Comparison of ENCODE assay signal across 17 cellular contexts in the genomic region with DNA sequence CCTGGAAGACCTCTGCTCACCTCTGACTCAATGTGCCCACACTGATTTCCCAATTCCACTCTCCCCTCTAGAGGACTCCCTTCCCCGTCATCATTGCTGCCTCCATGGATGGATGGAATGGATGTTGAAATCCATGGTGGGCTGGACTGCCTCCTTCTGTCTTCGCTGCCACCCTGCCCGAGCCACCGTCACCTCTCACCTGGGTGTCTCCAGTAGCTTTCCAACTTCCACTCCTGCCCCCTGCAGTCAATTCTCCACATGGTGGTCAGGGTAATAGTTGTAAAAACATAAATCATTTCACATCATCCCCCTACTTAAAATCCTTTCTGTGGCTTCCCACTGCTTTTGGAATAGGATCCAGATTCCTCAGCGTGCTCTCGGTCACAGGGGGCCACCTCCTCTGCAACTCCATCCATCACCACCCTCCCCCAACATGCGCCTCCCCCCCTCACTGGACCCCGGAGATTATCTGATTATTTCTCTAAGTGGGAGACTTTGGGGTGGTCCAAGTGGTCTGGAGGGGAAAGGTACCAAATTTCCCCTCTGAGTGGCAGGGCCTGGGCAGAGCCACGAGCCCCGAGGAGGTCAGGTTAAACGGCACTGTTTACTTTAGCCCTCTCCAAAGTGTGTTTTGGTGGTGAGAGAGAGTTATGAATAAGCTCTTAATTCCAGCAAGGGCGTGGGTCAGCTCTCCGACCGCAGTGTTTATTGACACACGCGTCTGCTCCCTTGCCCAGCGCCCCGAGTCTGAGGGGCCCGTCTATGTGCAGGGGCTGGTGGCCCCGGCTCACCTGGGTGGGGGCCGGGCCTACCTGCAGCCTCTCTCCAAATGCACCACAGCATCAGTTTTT.
DNase-seq lines count a peak whose midpoint lies in the region; ATAC-seq and TF ChIP-seq lines count a peak whose summit lies in the region.
"Had no signal": no experiment of that assay in that cellular context is flagged by ENCODE, and none has a peak within 500 bp of the region (broad histone marks: within the 10 kb centered on the region; RNA-seq: fewer than 3 reads in every experiment).

No MANE protein-coding gene starts in this region.

- H3K4me1 ChIP-seq in HEK293 (ENCODE audit: control insufficient read depth, insufficient read depth, low read length) = peaks cover 2% of the 10 kb centered on the region; the same call in 1 of the 2 replicates
- H3K4me1 ChIP-seq: breast epithelium, prostate gland had no signal

- H3K9me3 ChIP-seq in HEK293 (ENCODE audit: control insufficient read depth, insufficient read depth, low read depth, low read length) = no peaks in the 10 kb centered on the region
- H3K9me3 ChIP-seq: prostate gland, thyroid gland had no signal

- DNase-seq in amniotic stem cell (lab: John Stamatoyannopoulos, UW) (peak; percentile 41), left colon (no peak), stromal cell of bone marrow (ENCODE audit: low read depth) (peak; percentile 25), omental fat pad (ENCODE audit: low spot score) (no peak), NCI-H1694 treated with DMSO at 0.1 percent for 48 hours (lab: John Stamatoyannopoulos, UW) (no peak)
- DNase-seq in activated effector memory CD4-positive, alpha-beta T cell treated with Interleukin-2 at 50 U/mL for 16 hours = no peak
- DNase-seq in stimulated activated CD4-positive, alpha-beta T cell treated with anti-CD3 and anti-CD28 coated beads, Interleukin-2, amount 100 ng/mL, for 48 hours = no peak
- DNase-seq: activated CD4-positive, alpha-beta T cell treated with anti-CD3 and anti-CD28 coated beads for 4 hours; DMS79; effector memory CD8-positive, alpha-beta T cell; NCI-H1417; NCI-H510A treated with DMSO at 0.1 percent for 48 hours had no signal

- intact Hi-C loops in left colon (cut with DNase I, micrococcal nuclease) = no loop called here

- POLR2A ChIA-PET in HEK293 (lab: Yijun Ruan, JAX) = interaction anchor here (0.7 kb wide), 1 partner anchor 284 kb away, joined by 3 read pairs; no protein-coding TSS in a partner anchor

- peak; percentile 35 for ATAC-seq in left colon
- ATAC-seq in omental fat pad (ENCODE audit: low FRiP score) = no peak
- ATAC-seq: effector memory CD8-positive, alpha-beta T cell had no signal

- TF ChIP-seq CTCF in HEK293 (tag by site-specific recombination; IDR thresholded peaks at IDR 0.05) (no peak), omental fat pad (IDR thresholded peaks at IDR 0.05) (no peak)

- no peak overlapping the region for H3K4me3 ChIP-seq in HEK293 (ENCODE audit: low read depth, low read length)
- H3K4me3 ChIP-seq: BLaER1, breast epithelium, prostate gland, thyroid gland had no signal

- CTCF ChIA-PET in HEK293 (lab: Yijun Ruan, JAX) = no interaction called here

- H3K27ac ChIP-seq in HEK293 (ENCODE audit: extremely low read depth, low read depth, low read length) = no peak overlapping the region
- H3K27ac ChIP-seq: BLaER1, breast epithelium, prostate gland, thyroid gland had no signal

- H3K36me3 ChIP-seq in HEK293 (ENCODE audit: control insufficient read depth in 2 of 2, insufficient read depth in 1 of 2, low read length in 2 of 2) = no peaks in the 10 kb centered on the region
- H3K36me3 ChIP-seq: BLaER1, breast epithelium, prostate gland, thyroid gland had no signal

TF ChIP-seq in HEK293, 187 proteins besides CTCF, POLR2A, EP300 and RAD21:
- TF ChIP-seq ZNF341 (tag by site-specific recombination; IDR thresholded peaks at IDR 0.05; ENCODE audit: low read depth) (0 out of 2 replicates have a peak, but pooled peaks have one; percentile 11), ZFHX2 (tag by site-specific recombination; conservative IDR thresholded peaks at IDR 0.05) (peak; percentile 61), BCL6B (tag by site-specific recombination; IDR thresholded peaks at IDR 0.05) (no peak), IKZF3 (tag by site-specific recombination; IDR thresholded peaks at IDR 0.05) (no peak), ZBTB7A (tag by site-specific recombination; IDR thresholded peaks at IDR 0.05; ENCODE audit: low read depth) (no peak), ZIC2 (tag by site-specific recombination; IDR thresholded peaks at IDR 0.05) (peak; percentile 99), GLIS2 (tag by site-specific recombination; IDR thresholded peaks at IDR 0.05) (0 out of 2 replicates have a peak, but pooled peaks have one; percentile 17), ZNF37A (tag by site-specific recombination; IDR thresholded peaks at IDR 0.05) (no peak), EGR2 (tag by site-specific recombination; IDR thresholded peaks at IDR 0.05; ENCODE audit: low read depth) (peak; percentile 38; the same call in 1 of the 2 replicates), KLF1 (tag by site-specific recombination; IDR thresholded peaks at IDR 0.05) (peak; percentile 83), GLIS1 (tag by site-specific recombination; IDR thresholded peaks at IDR 0.05) (peak; percentile 98), ZBTB48 (tag by site-specific recombination; IDR thresholded peaks at IDR 0.05) (no peak)
- TF ChIP-seq, protein P1, sequence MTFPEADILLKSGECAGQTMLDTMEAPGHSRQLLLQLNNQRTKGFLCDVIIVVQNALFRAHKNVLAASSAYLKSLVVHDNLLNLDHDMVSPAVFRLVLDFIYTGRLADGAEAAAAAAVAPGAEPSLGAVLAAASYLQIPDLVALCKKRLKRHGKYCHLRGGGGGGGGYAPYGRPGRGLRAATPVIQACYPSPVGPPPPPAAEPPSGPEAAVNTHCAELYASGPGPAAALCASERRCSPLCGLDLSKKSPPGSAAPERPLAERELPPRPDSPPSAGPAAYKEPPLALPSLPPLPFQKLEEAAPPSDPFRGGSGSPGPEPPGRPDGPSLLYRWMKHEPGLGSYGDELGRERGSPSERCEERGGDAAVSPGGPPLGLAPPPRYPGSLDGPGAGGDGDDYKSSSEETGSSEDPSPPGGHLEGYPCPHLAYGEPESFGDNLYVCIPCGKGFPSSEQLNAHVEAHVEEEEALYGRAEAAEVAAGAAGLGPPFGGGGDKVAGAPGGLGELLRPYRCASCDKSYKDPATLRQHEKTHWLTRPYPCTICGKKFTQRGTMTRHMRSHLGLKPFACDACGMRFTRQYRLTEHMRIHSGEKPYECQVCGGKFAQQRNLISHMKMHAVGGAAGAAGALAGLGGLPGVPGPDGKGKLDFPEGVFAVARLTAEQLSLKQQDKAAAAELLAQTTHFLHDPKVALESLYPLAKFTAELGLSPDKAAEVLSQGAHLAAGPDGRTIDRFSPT (tag by site-specific recombination; IDR thresholded peaks at IDR 0.05) = no peak
- TF ChIP-seq, protein P2, sequence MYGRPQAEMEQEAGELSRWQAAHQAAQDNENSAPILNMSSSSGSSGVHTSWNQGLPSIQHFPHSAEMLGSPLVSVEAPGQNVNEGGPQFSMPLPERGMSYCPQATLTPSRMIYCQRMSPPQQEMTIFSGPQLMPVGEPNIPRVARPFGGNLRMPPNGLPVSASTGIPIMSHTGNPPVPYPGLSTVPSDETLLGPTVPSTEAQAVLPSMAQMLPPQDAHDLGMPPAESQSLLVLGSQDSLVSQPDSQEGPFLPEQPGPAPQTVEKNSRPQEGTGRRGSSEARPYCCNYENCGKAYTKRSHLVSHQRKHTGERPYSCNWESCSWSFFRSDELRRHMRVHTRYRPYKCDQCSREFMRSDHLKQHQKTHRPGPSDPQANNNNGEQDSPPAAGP (tag by site-specific recombination; IDR thresholded peaks at IDR 0.05) = 0 out of 2 replicates have a peak, but pooled peaks have one; percentile 32
TF ChIP-seq in HEK293: peak in this region for 8.

Comparison
In these comparisons a context has a peak if more than half of its experiments do, and no peak if none do; other contexts are left out.
1. DNase-seq: peak in amniotic stem cell (single experiment) and stromal cell of bone marrow (single experiment); none in left colon (0 of 2), omental fat pad (single experiment), NCI-H1694 treated with DMSO at 0.1 percent for 48 hours (single experiment), activated effector memory CD4-positive, alpha-beta T cell treated with Interleukin-2 at 50 U/mL for 16 hours (single experiment) and stimulated activated CD4-positive, alpha-beta T cell treated with anti-CD3 and anti-CD28 coated beads, Interleukin-2, amount 100 ng/mL, for 48 hours (0 of 2).